Comparison of ENCODE assay signal across 29 cellular contexts in genomic region chr4:110371016-110371795, GRCh38.
A peak's percentile ranks its signal among the peaks of the same experiment; 100 is the strongest.
DNase-seq lines count a peak whose midpoint lies in the region; TF ChIP-seq lines count a peak whose summit lies in the region.
"Had no signal": no experiment of that assay in that cellular context is flagged by ENCODE, and none has a peak within 500 bp of the region (broad histone marks: within the 10 kb centered on the region; RNA-seq: fewer than 3 reads in every experiment).

No MANE protein-coding gene starts in this region.

- no peak overlapping the region for H3K4me3 Mint-ChIP-seq in nephron
- H3K4me3 Mint-ChIP-seq: endodermal cell; memory B cell; naive thymus-derived CD4-positive, alpha-beta T cell; T-helper 17 cell had no signal

- H3K9me3 Mint-ChIP-seq in nephron, result no peaks in the 10 kb centered on the region
- H3K9me3 Mint-ChIP-seq: endodermal cell, memory B cell had no signal

- H3K27ac Mint-ChIP-seq in nephron, result peak overlapping the region; percentile 76 to 96 (median 78)
- H3K27ac Mint-ChIP-seq: endodermal cell; memory B cell; naive thymus-derived CD4-positive, alpha-beta T cell; T-helper 17 cell had no signal

- H3K4me1 Mint-ChIP-seq in nephron, result peaks cover 11% of the 10 kb centered on the region
- H3K4me1 Mint-ChIP-seq: endodermal cell; memory B cell; naive thymus-derived CD4-positive, alpha-beta T cell; T-helper 17 cell had no signal

- no peaks in the 10 kb centered on the region for H3K27me3 Mint-ChIP-seq in nephron (ENCODE audit: low read depth)

- peak; percentile 10 for DNase-seq in A172 (ENCODE audit: low spot score)
- DNase-seq in M059J (ENCODE audit: low read depth), result peak; percentile 6
- peak; percentile 12 for DNase-seq in epithelial cell of esophagus (ENCODE audit: low read depth)
- no peak for DNase-seq in NOMO-1 (lab: John Stamatoyannopoulos, UW; ENCODE audit: unreplicated experiment in 2 of 2)
- DNase-seq in NCI-H2196 (lab: John Stamatoyannopoulos, UW; ENCODE audit: unreplicated experiment), result no peak
- no peak for DNase-seq in stimulated activated CD4-positive, alpha-beta T cell treated with anti-CD3 and anti-CD28 coated beads, Interleukin-12 subunit alpha, Interleukin-12 subunit beta, amount 100 ng/mL, for 4 hours
- DNase-seq in cortex of kidney (lab: John Stamatoyannopoulos, UW), result no peak
- DNase-seq: 8988T; activated CD4-positive, alpha-beta T cell treated with anti-CD3 and anti-CD28 coated beads for 4 hours; activated CD8-positive, alpha-beta memory T cell treated with anti-CD3 and anti-CD28 coated beads for 24 hours; activated T-cell treated with anti-CD3 and anti-CD28 coated beads, Interleukin-2, amount 50 U/mL, for 1 hour; adrenal gland; Calu3; endodermal cell; glutamatergic neuron; GOT3; KBM-7; left cardiac atrium; naive thymus-derived CD4-positive, alpha-beta T cell; NCI-H510A treated with DMSO at 0.1 percent for 48 hours; Peyer's patch; sigmoid colon; stimulated activated CD8-positive, alpha-beta memory T cell treated with anti-CD3 and anti-CD28 coated beads, Interleukin-4, amount 100 ng/mL, for 48 hours; T-helper 17 cell; transverse colon had no signal

- no peak overlapping the region for H3K4me3 ChIP-seq in epithelial cell of esophagus (ENCODE audit: low read length)
- H3K4me3 ChIP-seq: adrenal gland, breast epithelium, GM12878, Peyer's patch, sigmoid colon, transverse colon had no signal

- TF ChIP-seq CTCF in epithelial cell of esophagus (IDR thresholded peaks at IDR 0.05; ENCODE audit: insufficient read depth, low read depth, low read length, missing control alignments) (no peak), nephron (IDR thresholded peaks at IDR 0.05; ENCODE audit: unreplicated experiment in 3 of 3) (no peak)

- H3K36me3 Mint-ChIP-seq in nephron (ENCODE audit: low read depth), result no peaks in the 10 kb centered on the region
- H3K36me3 Mint-ChIP-seq: memory B cell; naive thymus-derived CD4-positive, alpha-beta T cell had no signal

Comparison
In these comparisons a context has a peak if more than half of its experiments do, and no peak if none do; other contexts are left out.
1. DNase-seq: peak in A172 (single experiment), M059J (single experiment) and epithelial cell of esophagus (single experiment); none in NOMO-1 (0 of 2), NCI-H2196 (single experiment), stimulated activated CD4-positive, alpha-beta T cell treated with anti-CD3 and anti-CD28 coated beads, Interleukin-12 subunit alpha, Interleukin-12 subunit beta, amount 100 ng/mL, for 4 hours (single experiment) and cortex of kidney (single experiment).